ENCODE assay signal across 19 cellular contexts in genomic region chr3:98775459-98775858, GRCh38. TPM values are rescaled to one million over a fixed set of nuclear protein-coding genes. Genes with fewer than 3 reads are reported as not detected.
A peak's percentile ranks its signal among the peaks of the same experiment; 100 is the strongest.
DNase-seq lines count a peak whose midpoint lies in the region; ATAC-seq and TF ChIP-seq lines count a peak whose summit lies in the region.
"Had no signal": no experiment of that assay in that cellular context is flagged by ENCODE, and none has a peak within 500 bp of the region (broad histone marks: within the 10 kb centered on the region; RNA-seq: fewer than 3 reads in every experiment).

No MANE protein-coding gene starts in this region.

- no peak overlapping the region for H4K8ac ChIP-seq in mesenchymal stem cell (ENCODE audit: low read length)

- no peak overlapping the region for H3K23ac ChIP-seq in mesenchymal stem cell (ENCODE audit: low read length in 2 of 2)

- no peaks in the 10 kb centered on the region for H3K9me3 Mint-ChIP-seq in naive thymus-derived CD8-positive, alpha-beta T cell
- no peaks in the 10 kb centered on the region for H3K9me3 Mint-ChIP-seq in stimulated activated naive CD8-positive, alpha-beta T cell treated with anti-CD3 and anti-CD28 coated beads, Interleukin-15, amount 100 ng/mL, for 72 hours
- H3K9me3 Mint-ChIP-seq: CD8-positive, alpha-beta memory T cell; HFFc6 had no signal

- H2BK15ac ChIP-seq in mesenchymal stem cell (ENCODE audit: low read depth, poor library complexity, severe bottlenecking) = no peak overlapping the region

- H3K27ac Mint-ChIP-seq in naive thymus-derived CD8-positive, alpha-beta T cell = no peak overlapping the region
- no peak overlapping the region for H3K27ac Mint-ChIP-seq in stimulated activated naive CD8-positive, alpha-beta T cell treated with anti-CD3 and anti-CD28 coated beads, Interleukin-15, amount 100 ng/mL, for 72 hours
- H3K27ac Mint-ChIP-seq: CD8-positive, alpha-beta memory T cell; HFFc6 had no signal

- H3K9ac ChIP-seq in MM.1S (ENCODE audit: low read length) = peak overlapping the region; percentile 60
- H3K9ac ChIP-seq in mesenchymal stem cell (ENCODE audit: low read length) = no peak overlapping the region

- H3K79me2 ChIP-seq in MM.1S (ENCODE audit: low read length) = peaks cover 90% of the 10 kb centered on the region

- H3K36me3 Mint-ChIP-seq in naive thymus-derived CD8-positive, alpha-beta T cell = no peaks in the 10 kb centered on the region
- H3K36me3 Mint-ChIP-seq: CD8-positive, alpha-beta memory T cell had no signal

- H3K18ac ChIP-seq in mesenchymal stem cell (ENCODE audit: low read depth in 1 of 2, low read length in 2 of 2) = no peak overlapping the region

- peak overlapping the region; percentile 22 for H4K91ac ChIP-seq in mesenchymal stem cell (ENCODE audit: low read length)

- no peaks in the 10 kb centered on the region for H4K20me1 ChIP-seq in MM.1S (ENCODE audit: insufficient read depth, low read length)

- H3K36me3 ChIP-seq in MM.1S (replicated peaks; ENCODE audit: insufficient read depth, low read length) = peaks cover 27% of the 10 kb centered on the region; the same call in 1 of the 2 replicates
- no peaks in the 10 kb centered on the region for H3K36me3 ChIP-seq in mesenchymal stem cell (ENCODE audit: control insufficient read depth in 1 of 2, insufficient read depth in 2 of 2, low read depth in 1 of 2, low read length in 2 of 2)

- ATAC-seq in GM19025 (IDR thresholded peaks at IDR 0.05; ENCODE audit: low read depth, unreplicated experiment) (peak; percentile 37), HG02798 (IDR thresholded peaks at IDR 0.05; ENCODE audit: poor library complexity, unreplicated experiment) (peak; percentile 43), GM21423 (IDR thresholded peaks at IDR 0.05; ENCODE audit: unreplicated experiment) (no peak)
- no peak for ATAC-seq in naive thymus-derived CD8-positive, alpha-beta T cell
- ATAC-seq in stimulated activated naive CD8-positive, alpha-beta T cell treated with anti-CD3 and anti-CD28 coated beads, Interleukin-15, amount 100 ng/mL, for 72 hours = no peak
- ATAC-seq: PC-3 had no signal

- no peaks in the 10 kb centered on the region for H3K79me1 ChIP-seq in mesenchymal stem cell (replicated peaks; ENCODE audit: low read length, poor library complexity, severe bottlenecking)

- no peak for TF ChIP-seq CTCF in MM.1S (IDR thresholded peaks at IDR 0.05; ENCODE audit: low read length)

- H3K27me3 ChIP-seq in MM.1S (replicated peaks; ENCODE audit: insufficient read depth, low read length) = no peaks in the 10 kb centered on the region
- H3K27me3 ChIP-seq in mesenchymal stem cell (ENCODE audit: control insufficient read depth in 1 of 2, insufficient read depth in 1 of 2, low read length in 2 of 2) = no peaks in the 10 kb centered on the region
- H3K27me3 ChIP-seq: BLaER1 treated with 17β-estradiol and CSF1 and Interleukin-3, amounts not matched to agents 10 nM and 100 nM had no signal

- no peaks in the 10 kb centered on the region for H3K9me3 ChIP-seq in MM.1S (replicated peaks; ENCODE audit: insufficient read depth, low read length)
- no peaks in the 10 kb centered on the region for H3K9me3 ChIP-seq in mesenchymal stem cell (ENCODE audit: control insufficient read depth, low read length)

- H2AK5ac ChIP-seq in mesenchymal stem cell (ENCODE audit: low read length, severe bottlenecking) = no peak overlapping the region

- peak; percentile 78 for DNase-seq in MM.1S
- no peak for DNase-seq in mesenchymal stem cell
- DNase-seq in naive thymus-derived CD8-positive, alpha-beta T cell = no peak
- DNase-seq in stimulated activated naive CD8-positive, alpha-beta T cell treated with anti-CD3 and anti-CD28 coated beads, Interleukin-15, amount 100 ng/mL, for 72 hours = no peak
- DNase-seq: CD8-positive, alpha-beta memory T cell; H7; HFFc6; KG1; NCI-H1417; NCI-H187 treated with DMSO at 0.1 percent for 48 hours; NCI-H226; NCI-H524; NCI-H82; PC-3 had no signal

- no peak overlapping the region for H3K4ac ChIP-seq in mesenchymal stem cell (ENCODE audit: low read depth in 1 of 2, low read length in 2 of 2)

- no peak overlapping the region for H2BK120ac ChIP-seq in mesenchymal stem cell (ENCODE audit: low read depth, low read length)

- no peaks in the 10 kb centered on the region for H3K9me2 ChIP-seq in MM.1S (replicated peaks; ENCODE audit: insufficient read depth, low read length)

- peaks cover 67% of the 10 kb centered on the region for H3F3A ChIP-seq in MM.1S (ENCODE audit: insufficient read depth, low read length)

- peaks cover 0 to 6% (median 2%) of the 10 kb centered on the region in 4 donors for H3K4me1 Mint-ChIP-seq in naive thymus-derived CD8-positive, alpha-beta T cell
- peaks cover 18% of the 10 kb centered on the region for H3K4me1 Mint-ChIP-seq in stimulated activated naive CD8-positive, alpha-beta T cell treated with anti-CD3 and anti-CD28 coated beads, Interleukin-15, amount 100 ng/mL, for 72 hours

- H3K4me2 ChIP-seq in MM.1S (ENCODE audit: low read depth, low read length) (peak overlapping the region; percentile 76), mesenchymal stem cell (ENCODE audit: low read length, poor library complexity, severe bottlenecking) (no peak overlapping the region)

- H3K14ac ChIP-seq in mesenchymal stem cell (ENCODE audit: low read length in 2 of 2) = no peak overlapping the region

- POLR2A ChIA-PET in naive thymus-derived CD8-positive, alpha-beta T cell (lab: Charles Lee) = no interaction called here

- H3K4me3 ChIP-seq in MM.1S (ENCODE audit: low read length) (peak overlapping the region; percentile 67), mesenchymal stem cell (ENCODE audit: insufficient read depth in 1 of 2, low read depth in 1 of 2, low read length in 2 of 2) (no peak overlapping the region)
- H3K4me3 ChIP-seq: BLaER1 treated with 17β-estradiol and CSF1 and Interleukin-3, amounts not matched to agents 10 nM and 100 nM had no signal

- H2AFZ ChIP-seq in MM.1S (ENCODE audit: low read length) (no peak overlapping the region), mesenchymal stem cell (ENCODE audit: low read depth, low read length) (no peak overlapping the region)

- no peak overlapping the region for H2BK12ac ChIP-seq in mesenchymal stem cell (ENCODE audit: low read length in 2 of 2)

- peaks cover 67% of the 10 kb centered on the region for H3K4me1 ChIP-seq in MM.1S (ENCODE audit: low read length)
- H3K4me1 ChIP-seq in mesenchymal stem cell (ENCODE audit: control insufficient read depth, insufficient read depth, low read depth, low read length) = peaks cover 3% of the 10 kb centered on the region

- H3K4me3 Mint-ChIP-seq in naive thymus-derived CD8-positive, alpha-beta T cell = no peak overlapping the region
- H3K4me3 Mint-ChIP-seq in stimulated activated naive CD8-positive, alpha-beta T cell treated with anti-CD3 and anti-CD28 coated beads, Interleukin-15, amount 100 ng/mL, for 72 hours = no peak overlapping the region
- H3K4me3 Mint-ChIP-seq: CD8-positive, alpha-beta memory T cell; HFFc6 had no signal

- H3K27ac ChIP-seq in MM.1S (ENCODE audit: low read length) = peak overlapping the region; percentile 98
- H3K27ac ChIP-seq in mesenchymal stem cell (ENCODE audit: low read length, poor library complexity, severe bottlenecking) = no peak overlapping the region

- no peak overlapping the region for H2BK5ac ChIP-seq in mesenchymal stem cell (ENCODE audit: low read depth, low read length, poor library complexity, severe bottlenecking)

- H3K27me3 Mint-ChIP-seq in naive thymus-derived CD8-positive, alpha-beta T cell = peaks cover 6 to 44% (median 15%) of the 10 kb centered on the region in 5 donors
- peaks cover 42% of the 10 kb centered on the region for H3K27me3 Mint-ChIP-seq in stimulated activated naive CD8-positive, alpha-beta T cell treated with anti-CD3 and anti-CD28 coated beads, Interleukin-15, amount 100 ng/mL, for 72 hours

- 100% methylated on average over 1 of the region's 1 CpG for WGBS in mesenchymal stem cell

RNA-seq across cellular contexts. Expression of gene ST3GAL6, which starts 12.3 kb away (rescaled TPM):
- 6.9 TPM for polyA plus RNA-seq in mesenchymal stem cell (2013, experiment 1 of 2)
- 6.5 TPM for polyA plus RNA-seq in mesenchymal stem cell (2013, experiment 2 of 2)
- not detected for total RNA-seq in naive thymus-derived CD8-positive, alpha-beta T cell
- polyA plus RNA-seq in naive thymus-derived CD8-positive, alpha-beta T cell = not detected
- total RNA-seq: HFFc6; T-helper 1 cell treated with Interleukin-12 subunit alpha and Interleukin-12 subunit beta and Interleukin-4 antibody, amounts not matched to agents 30 ng/mL and 1 ng/mL, for 36 hours had no signal
- polyA plus RNA-seq: CD8-positive, alpha-beta memory T cell had no signal

Comparison
In these comparisons a context has a peak if more than half of its experiments do, and no peak if none do; other contexts are left out.
1. ATAC-seq: peak in GM19025 (single experiment) and HG02798 (single experiment); none in naive thymus-derived CD8-positive, alpha-beta T cell (0 of 2), GM21423 (single experiment) and stimulated activated naive CD8-positive, alpha-beta T cell treated with anti-CD3 and anti-CD28 coated beads, Interleukin-15, amount 100 ng/mL, for 72 hours (single experiment).